In genomic region chrX:125826080-125826479, GRCh38 we compare ENCODE assay signal across 15 cellular contexts.
A peak's percentile ranks its signal among the peaks of the same experiment; 100 is the strongest.
DNase-seq lines count a peak whose midpoint lies in the region; ATAC-seq and TF ChIP-seq lines count a peak whose summit lies in the region.
"Had no signal": no experiment of that assay in that cellular context is flagged by ENCODE, and none has a peak within 500 bp of the region (broad histone marks: within the 10 kb centered on the region; RNA-seq: fewer than 3 reads in every experiment).

No MANE protein-coding gene starts in this region.

- H3K27ac Mint-ChIP-seq in neural crest cell (ENCODE audit: unreplicated experiment), result no peak overlapping the region
- H3K27ac Mint-ChIP-seq: activated naive CD8-positive, alpha-beta T cell treated with anti-CD3 and anti-CD28 coated beads, Interleukin-2, amount 10 ng/mL, durations not matched to agents 7 days and 5 days; dendritic cell treated with granulocyte-macrophage colony-stimulating factor and Interleukin-4, amounts not matched to agents 40 ng/mL and 50 ng/mL, for 4 days; T-helper 17 cell had no signal

- H3K27me3 Mint-ChIP-seq in neural crest cell (ENCODE audit: low read depth), result peaks cover 4% of the 10 kb centered on the region
- H3K27me3 Mint-ChIP-seq: activated naive CD8-positive, alpha-beta T cell treated with anti-CD3 and anti-CD28 coated beads, Interleukin-2, amount 10 ng/mL, durations not matched to agents 7 days and 5 days; dendritic cell treated with granulocyte-macrophage colony-stimulating factor and Interleukin-4, amounts not matched to agents 40 ng/mL and 50 ng/mL, for 4 days; T-helper 17 cell had no signal

- DNase-seq in GM13977 (ENCODE audit: low spot score) (no peak), KBM-7 (peak; percentile 6), WERI-Rb-1 (no peak), neural crest cell (ENCODE audit: low read depth, low spot score) (no peak), dermis blood vessel endothelial cell (no peak)
- DNase-seq: activated CD8-positive, alpha-beta memory T cell treated with anti-CD3 and anti-CD28 coated beads for 24 hours; activated naive CD8-positive, alpha-beta T cell treated with anti-CD3 and anti-CD28 coated beads, Interleukin-2, amount 10 ng/mL, durations not matched to agents 7 days and 5 days; left colon; NCI-H2029; SIG-M5; T-helper 17 cell had no signal

- H3K27ac ChIP-seq in WERI-Rb-1, result no peak overlapping the region
- H3K27ac ChIP-seq: epithelial cell of prostate had no signal

- H3K27me3 ChIP-seq in WERI-Rb-1 (ENCODE audit: insufficient read depth, low read depth, severe bottlenecking), result peaks cover 5% of the 10 kb centered on the region

- no peaks in the 10 kb centered on the region for H3K4me1 Mint-ChIP-seq in neural crest cell
- H3K4me1 Mint-ChIP-seq: activated naive CD8-positive, alpha-beta T cell treated with anti-CD3 and anti-CD28 coated beads, Interleukin-2, amount 10 ng/mL, durations not matched to agents 7 days and 5 days; T-helper 17 cell had no signal

- H3K9me3 ChIP-seq in WERI-Rb-1 (ENCODE audit: severe bottlenecking), result no peaks in the 10 kb centered on the region

- H3K9me3 Mint-ChIP-seq in neural crest cell, result peaks cover 28% of the 10 kb centered on the region
- H3K9me3 Mint-ChIP-seq: activated naive CD8-positive, alpha-beta T cell treated with anti-CD3 and anti-CD28 coated beads, Interleukin-2, amount 10 ng/mL, durations not matched to agents 7 days and 5 days had no signal

- no peaks in the 10 kb centered on the region for H3K36me3 ChIP-seq in WERI-Rb-1

- TF ChIP-seq CTCF in GM13977 (IDR thresholded peaks at IDR 0.05; ENCODE audit: extremely low read depth, insufficient read depth, missing control alignments), result peak; percentile 37
- 0 out of 2 replicates have a peak, but pooled peaks have one; percentile 20 for TF ChIP-seq CTCF in WERI-Rb-1 (IDR thresholded peaks at IDR 0.05; ENCODE audit: low read depth, low read length)
- peak; percentile 39 for TF ChIP-seq CTCF in neural crest cell (conservative IDR thresholded peaks at IDR 0.05)

- H3K36me3 Mint-ChIP-seq in neural crest cell (ENCODE audit: low read depth), result peaks cover 9% of the 10 kb centered on the region
- H3K36me3 Mint-ChIP-seq: activated naive CD8-positive, alpha-beta T cell treated with anti-CD3 and anti-CD28 coated beads, Interleukin-2, amount 10 ng/mL, durations not matched to agents 7 days and 5 days had no signal

- in situ Hi-C loops in GM13977 (cut with MboI; ENCODE audit: low pct_unique_long_range_greater_than_20kb, low sequenced_read_pairs, unreplicated experiment), result no loop called here
- in situ Hi-C loops in KBM-7 (cut with MboI; ENCODE audit: low pct_unique_long_range_greater_than_20kb, low sequenced_read_pairs), result no loop called here

- ATAC-seq in esophagus mucosa (no peak), GM21423 (IDR thresholded peaks at IDR 0.05; ENCODE audit: unreplicated experiment) (no peak)
- ATAC-seq: left colon, T-helper 17 cell had no signal

- H3K4me3 ChIP-seq in WERI-Rb-1 (ENCODE audit: low read depth, low read length), result no peak overlapping the region

- H3K4me3 Mint-ChIP-seq in neural crest cell, result no peak overlapping the region
- H3K4me3 Mint-ChIP-seq: activated naive CD8-positive, alpha-beta T cell treated with anti-CD3 and anti-CD28 coated beads, Interleukin-2, amount 10 ng/mL, durations not matched to agents 7 days and 5 days; dendritic cell treated with granulocyte-macrophage colony-stimulating factor and Interleukin-4, amounts not matched to agents 40 ng/mL and 50 ng/mL, for 4 days; T-helper 17 cell had no signal
